In genomic region chr2:61017003-61017555, GRCh38 we compare ENCODE assay signal across 8 cellular contexts. TPM values are rescaled to one million over a fixed set of nuclear protein-coding genes. Genes with fewer than 3 reads are reported as not detected.
DNase-seq lines count a peak whose midpoint lies in the region; ATAC-seq and TF ChIP-seq lines count a peak whose summit lies in the region.

No MANE protein-coding gene starts in this region.

- H3K9ac ChIP-seq in HUES64 (ENCODE audit: low read depth, low read length): peak overlapping the region; percentile 96

- peaks cover under 1% of the 10 kb centered on the region; the same call in 1 of the 2 replicates for H3K36me3 ChIP-seq in HUES64 (ENCODE audit: insufficient read depth, low read length)
- H3K36me3 ChIP-seq in OCI-LY7 (ENCODE audit: insufficient read depth, low read length): peaks cover 22% of the 10 kb centered on the region
- peaks cover 0 to 13% (median under 1%) of the 10 kb centered on the region in 4 donors for H3K36me3 ChIP-seq in esophagus muscularis mucosa
- peaks cover 0 to 7% of the 10 kb centered on the region in 2 donors for H3K36me3 ChIP-seq in muscle layer of duodenum (ENCODE audit: control insufficient read depth in 1 of 2, insufficient read depth in 2 of 2, low read length in 2 of 2)

- peak; percentile 59 for ATAC-seq in GM21515 (IDR thresholded peaks at IDR 0.05; ENCODE audit: unreplicated experiment)

- H3K27me3 ChIP-seq in HUES64 (ENCODE audit: insufficient read depth, low read length) (no peaks in the 10 kb centered on the region), esophagus muscularis mucosa (no peaks in the 10 kb centered on the region), muscle layer of duodenum (ENCODE audit: low read depth, low read length) (no peaks in the 10 kb centered on the region)

- H3K4me2 ChIP-seq in OCI-LY7 (ENCODE audit: low read length): peak overlapping the region; percentile 95

- no peaks in the 10 kb centered on the region for H3K9me3 ChIP-seq in HUES64 (ENCODE audit: insufficient read depth, low read depth, low read length)
- H3K9me3 ChIP-seq in OCI-LY7 (ENCODE audit: low read length): no peaks in the 10 kb centered on the region; the same call in 1 of the 2 replicates
- no peaks in the 10 kb centered on the region for H3K9me3 ChIP-seq in esophagus muscularis mucosa
- H3K9me3 ChIP-seq in muscle layer of duodenum (ENCODE audit: control insufficient read depth in 1 of 2, low read length in 2 of 2): peaks cover 0 to under 1% of the 10 kb centered on the region in 2 donors

- under 1% methylated on average over 27 of the region's 27 CpGs for WGBS in HUES64
- 0% methylated on average over 18 of the region's 27 CpGs for WGBS in esophagus muscularis mucosa

- H3K27ac ChIP-seq in HUES64 (ENCODE audit: low read depth, low read length) (peak overlapping the region; percentile 98), OCI-LY7 (ENCODE audit: low read depth, low read length, poor library complexity, severe bottlenecking) (peak overlapping the region; percentile 87), esophagus muscularis mucosa (replicated peaks in 1 of 4) (peak overlapping the region; percentile 88 to 95 (median 92)), muscle layer of duodenum (ENCODE audit: low read length) (peak overlapping the region; percentile 92)

- TF ChIP-seq EP300 in esophagus muscularis mucosa (IDR thresholded peaks at IDR 0.05): no peak

- CTCF ChIA-PET in OCI-LY7 (lab: Charles Lee; ENCODE audit: unreplicated experiment): no interaction called here

- POLR2A ChIA-PET in OCI-LY7 (lab: Charles Lee): interaction anchor here (1.0 to 1.4 kb wide), 5 partner anchors 11 to 261 kb away, joined by 3 read pairs; partner anchors contain the start of gene PAPOLG

- DNase-seq in DMS 273 treated with DMSO at 0.1 percent for 48 hours (lab: John Stamatoyannopoulos, UW): peak; percentile 83
- DNase-seq in OCI-LY7 (ENCODE audit: low spot score): peak; percentile 85
- DNase-seq in activated T-cell treated with anti-CD3 and anti-CD28 coated beads, Interleukin-2, amount 50 U/mL, for 1 hour: peak; percentile 74
- DNase-seq in esophagus muscularis mucosa (ENCODE audit: extremely low spot score): peak; percentile 93
- peak; percentile 51 to 54 for DNase-seq in stimulated activated CD8-positive, alpha-beta memory T cell treated with anti-CD3 and anti-CD28 coated beads, Interleukin-7, amount 100 ng/mL, for 4 hours (ENCODE audit: low read depth in 2 of 2)

- H3K4me3 ChIP-seq in HUES64 (ENCODE audit: low read length) (peak overlapping the region; percentile 96), OCI-LY7 (ENCODE audit: low read depth, low read length, poor library complexity, severe bottlenecking) (peak overlapping the region; percentile 89), esophagus muscularis mucosa (peak overlapping the region; percentile 84 to 96 (median 94)), muscle layer of duodenum (ENCODE audit: low read depth in 1 of 2, low read length in 2 of 2) (peak overlapping the region; percentile 83 to 99)

- H3K4me1 ChIP-seq in HUES64 (ENCODE audit: insufficient read depth, low read length) (peaks cover 15% of the 10 kb centered on the region; the same call in 1 of the 2 replicates), OCI-LY7 (ENCODE audit: insufficient read depth, low read length, poor library complexity, severe bottlenecking) (peaks cover 22% of the 10 kb centered on the region), esophagus muscularis mucosa (peaks cover 25 to 54% (median 44%) of the 10 kb centered on the region in 4 donors), muscle layer of duodenum (ENCODE audit: control insufficient read depth in 1 of 2, insufficient read depth in 2 of 2, low read length in 2 of 2) (peaks cover 3 to 19% of the 10 kb centered on the region in 2 donors)

- H2AFZ ChIP-seq in OCI-LY7 (ENCODE audit: low read length): peak overlapping the region; percentile 71

- TF ChIP-seq POLR2A in esophagus muscularis mucosa (IDR thresholded peaks at IDR 0.05; ENCODE audit: low read depth): no peak

- H3K79me2 ChIP-seq in OCI-LY7 (ENCODE audit: insufficient read depth, low read depth, low read length): peaks cover 50% of the 10 kb centered on the region

- H4K20me1 ChIP-seq in OCI-LY7 (ENCODE audit: insufficient read depth, low read length): peaks cover 6% of the 10 kb centered on the region; the same call in 1 of the 2 replicates

- BruUV-seq in OCI-LY7 (replicated peaks; lab: Mats Ljungman, UMichigan): no TSS peak

- intact Hi-C loops in OCI-LY7 (cut with micrococcal nuclease; ENCODE audit: unreplicated experiment) (loop anchor here (1.0 to 5.0 kb wide), 4 partner anchors 49 to 520 kb away; partner anchors contain the start of gene XPO1), esophagus muscularis mucosa (cut with DNase I) (loop anchor here (2.0 to 5.0 kb wide), 2 partner anchors 50 to 135 kb away; partner anchors contain the start of gene REL)

- no peak for TF ChIP-seq CTCF in OCI-LY7 (conservative IDR thresholded peaks at IDR 0.05; ENCODE audit: low read length)
- no peak for TF ChIP-seq CTCF in esophagus muscularis mucosa (IDR thresholded peaks at IDR 0.05)

- H3K9me2 ChIP-seq in OCI-LY7 (ENCODE audit: insufficient read depth, low read length): no peaks in the 10 kb centered on the region

RNA-seq across cellular contexts. Expression of gene PEX13, which starts 0.4 kb away (rescaled TPM):
- polyA plus RNA-seq in HUES64 (2013, experiment 1 of 2): 11.8 TPM
- 16.4 TPM for polyA plus RNA-seq in HUES64 (2013, experiment 2 of 2)
- 18.9 and 20.3 TPM in 2 replicates for total RNA-seq in OCI-LY7 (2014; rRNA removed; shearing (Covaris generic))
- total RNA-seq in OCI-LY7 (2022) (23.4 and 27.6 TPM in 2 replicates), esophagus muscularis mucosa (10 to 100 TPM; 21.0 to 42.3 (median 26.2) TPM)

RNA-seq across cellular contexts. Expression of gene PUS10, which starts 1.0 kb away (rescaled TPM):
- 2.3 TPM for polyA plus RNA-seq in HUES64 (2013, experiment 1 of 2)
- 3.0 TPM for polyA plus RNA-seq in HUES64 (2013, experiment 2 of 2)
- 3.3 and 5.6 TPM in 2 replicates for total RNA-seq in OCI-LY7 (2014; rRNA removed; shearing (Covaris generic))
- total RNA-seq in OCI-LY7 (2022) (7.5 and 8.6 TPM in 2 replicates), esophagus muscularis mucosa (1 to 10 TPM; 1.9 to 3.2 (median 2.6) TPM)

RNA-seq across cellular contexts. Expression of gene SANBR, which starts 48.6 kb away (rescaled TPM):
- 9.3 TPM for polyA plus RNA-seq in HUES64 (2013, experiment 1 of 2)
- polyA plus RNA-seq in HUES64 (2013, experiment 2 of 2): 12.8 TPM
- total RNA-seq in OCI-LY7 (2014; rRNA removed; shearing (Covaris generic)): 7.9 and 8.3 TPM in 2 replicates
- total RNA-seq in OCI-LY7 (2022) (11.9 and 13.6 TPM in 2 replicates), esophagus muscularis mucosa (1 to 10 TPM; 5.0 to 7.5 (median 6.3) TPM)

Comparison
In these comparisons a context has a peak if more than half of its experiments do, and no peak if none do; other contexts are left out.
1. Peak in every context shown above with its lines: DNase-seq, ATAC-seq, H3K4me3 ChIP-seq and H3K27ac ChIP-seq.